In the genomic region with DNA sequence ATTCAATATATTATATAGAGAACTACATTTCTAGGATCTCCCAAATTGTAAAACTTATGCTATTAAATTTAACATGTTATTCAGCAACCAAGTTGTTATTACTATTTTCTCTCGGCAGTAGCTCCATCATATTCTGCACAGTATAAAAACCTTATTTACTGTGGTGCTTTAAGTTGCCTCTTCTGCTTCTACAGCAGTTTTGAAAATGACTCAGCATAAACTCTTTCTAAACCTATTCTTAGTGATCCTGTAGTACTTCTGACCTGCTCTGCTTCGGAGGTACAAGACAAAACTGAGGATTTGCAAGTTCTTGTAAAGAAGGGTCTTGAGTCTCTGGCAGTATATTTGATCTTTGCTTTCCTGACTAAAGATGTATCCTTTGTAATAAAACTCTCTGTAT, we compare ENCODE assay signal across 2 cellular contexts.
TF ChIP-seq lines count a peak whose summit lies in the region.

No MANE protein-coding gene starts in this region.

TF ChIP-seq in SK-N-SH, 30 proteins besides CTCF, POLR2A, EP300 and RAD21 (continued from another document):
- TF ChIP-seq MEF2A (IDR thresholded peaks at IDR 0.05; ENCODE audit: borderline replicate concordance, low read depth) (no peak), FOXJ3 (CRISPR knock-in tag; IDR thresholded peaks at IDR 0.05) (no peak), TEAD4 (IDR thresholded peaks at IDR 0.05; ENCODE audit: borderline replicate concordance, insufficient read depth) (no peak), MXI1 (IDR thresholded peaks at IDR 0.05; ENCODE audit: low read depth, low read length) (no peak), GABPA (IDR thresholded peaks at IDR 0.05; ENCODE audit: low read depth) (no peak), SMC3 (IDR thresholded peaks at IDR 0.05; ENCODE audit: low read depth, low read length) (no peak), EZH2phosphoT487 (IDR thresholded peaks at IDR 0.05; ENCODE audit: borderline replicate concordance, low read depth) (no peak), SIN3A (IDR thresholded peaks at IDR 0.05; ENCODE audit: borderline replicate concordance, low read depth, low read length) (no peak), FOXM1 (IDR thresholded peaks at IDR 0.05; ENCODE audit: low read depth) (no peak), TAF1 (IDR thresholded peaks at IDR 0.05; ENCODE audit: borderline replicate concordance, low read depth, low read length) (no peak), GATA2 (CRISPR knock-in tag; IDR thresholded peaks at IDR 0.05) (no peak), NRF1 (IDR thresholded peaks at IDR 0.05; ENCODE audit: low read depth, low read length) (no peak)
- TF ChIP-seq, protein P1, sequence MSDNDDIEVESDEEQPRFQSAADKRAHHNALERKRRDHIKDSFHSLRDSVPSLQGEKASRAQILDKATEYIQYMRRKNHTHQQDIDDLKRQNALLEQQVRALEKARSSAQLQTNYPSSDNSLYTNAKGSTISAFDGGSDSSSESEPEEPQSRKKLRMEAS (IDR thresholded peaks at IDR 0.05; ENCODE audit: low read depth), result no peak
TF ChIP-seq in SK-N-SH: peak in this region for 0.

TF ChIP-seq in SK-N-SH treated with all-trans-retinoic acid at 6 μM for 48 hours, 23 proteins besides CTCF, POLR2A, EP300 and RAD21 (continued from another document):
- TF ChIP-seq, protein P2, sequence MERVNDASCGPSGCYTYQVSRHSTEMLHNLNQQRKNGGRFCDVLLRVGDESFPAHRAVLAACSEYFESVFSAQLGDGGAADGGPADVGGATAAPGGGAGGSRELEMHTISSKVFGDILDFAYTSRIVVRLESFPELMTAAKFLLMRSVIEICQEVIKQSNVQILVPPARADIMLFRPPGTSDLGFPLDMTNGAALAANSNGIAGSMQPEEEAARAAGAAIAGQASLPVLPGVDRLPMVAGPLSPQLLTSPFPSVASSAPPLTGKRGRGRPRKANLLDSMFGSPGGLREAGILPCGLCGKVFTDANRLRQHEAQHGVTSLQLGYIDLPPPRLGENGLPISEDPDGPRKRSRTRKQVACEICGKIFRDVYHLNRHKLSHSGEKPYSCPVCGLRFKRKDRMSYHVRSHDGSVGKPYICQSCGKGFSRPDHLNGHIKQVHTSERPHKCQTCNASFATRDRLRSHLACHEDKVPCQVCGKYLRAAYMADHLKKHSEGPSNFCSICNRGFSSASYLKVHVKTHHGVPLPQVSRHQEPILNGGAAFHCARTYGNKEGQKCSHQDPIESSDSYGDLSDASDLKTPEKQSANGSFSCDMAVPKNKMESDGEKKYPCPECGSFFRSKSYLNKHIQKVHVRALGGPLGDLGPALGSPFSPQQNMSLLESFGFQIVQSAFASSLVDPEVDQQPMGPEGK (CRISPR knock-in tag; IDR thresholded peaks at IDR 0.05; ENCODE audit: borderline replicate concordance), result no peak
- TF ChIP-seq ARNTL (CRISPR knock-in tag; IDR thresholded peaks at IDR 0.05; ENCODE audit: borderline replicate concordance, low read depth) (no peak), TOX (CRISPR knock-in tag; IDR thresholded peaks at IDR 0.05; ENCODE audit: borderline replicate concordance) (no peak), ESRRG (CRISPR knock-in tag; IDR thresholded peaks at IDR 0.05) (no peak), GLIS3 (CRISPR knock-in tag; IDR thresholded peaks at IDR 0.05) (no peak), ZNF70 (CRISPR knock-in tag; IDR thresholded peaks at IDR 0.05) (no peak), ZNF565 (CRISPR knock-in tag; conservative IDR thresholded peaks at IDR 0.05; ENCODE audit: low read depth) (no peak), CSDC2 (CRISPR knock-in tag; IDR thresholded peaks at IDR 0.05) (no peak), SNAI2 (CRISPR knock-in tag; IDR thresholded peaks at IDR 0.05) (no peak), CSRNP3 (CRISPR knock-in tag; IDR thresholded peaks at IDR 0.05) (no peak)
- TF ChIP-seq, protein P3, sequence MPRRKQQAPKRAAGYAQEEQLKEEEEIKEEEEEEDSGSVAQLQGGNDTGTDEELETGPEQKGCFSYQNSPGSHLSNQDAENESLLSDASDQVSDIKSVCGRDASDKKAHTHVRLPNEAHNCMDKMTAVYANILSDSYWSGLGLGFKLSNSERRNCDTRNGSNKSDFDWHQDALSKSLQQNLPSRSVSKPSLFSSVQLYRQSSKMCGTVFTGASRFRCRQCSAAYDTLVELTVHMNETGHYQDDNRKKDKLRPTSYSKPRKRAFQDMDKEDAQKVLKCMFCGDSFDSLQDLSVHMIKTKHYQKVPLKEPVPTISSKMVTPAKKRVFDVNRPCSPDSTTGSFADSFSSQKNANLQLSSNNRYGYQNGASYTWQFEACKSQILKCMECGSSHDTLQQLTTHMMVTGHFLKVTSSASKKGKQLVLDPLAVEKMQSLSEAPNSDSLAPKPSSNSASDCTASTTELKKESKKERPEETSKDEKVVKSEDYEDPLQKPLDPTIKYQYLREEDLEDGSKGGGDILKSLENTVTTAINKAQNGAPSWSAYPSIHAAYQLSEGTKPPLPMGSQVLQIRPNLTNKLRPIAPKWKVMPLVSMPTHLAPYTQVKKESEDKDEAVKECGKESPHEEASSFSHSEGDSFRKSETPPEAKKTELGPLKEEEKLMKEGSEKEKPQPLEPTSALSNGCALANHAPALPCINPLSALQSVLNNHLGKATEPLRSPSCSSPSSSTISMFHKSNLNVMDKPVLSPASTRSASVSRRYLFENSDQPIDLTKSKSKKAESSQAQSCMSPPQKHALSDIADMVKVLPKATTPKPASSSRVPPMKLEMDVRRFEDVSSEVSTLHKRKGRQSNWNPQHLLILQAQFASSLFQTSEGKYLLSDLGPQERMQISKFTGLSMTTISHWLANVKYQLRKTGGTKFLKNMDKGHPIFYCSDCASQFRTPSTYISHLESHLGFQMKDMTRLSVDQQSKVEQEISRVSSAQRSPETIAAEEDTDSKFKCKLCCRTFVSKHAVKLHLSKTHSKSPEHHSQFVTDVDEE (CRISPR knock-in tag; IDR thresholded peaks at IDR 0.05), result no peak
- TF ChIP-seq, protein P4, sequence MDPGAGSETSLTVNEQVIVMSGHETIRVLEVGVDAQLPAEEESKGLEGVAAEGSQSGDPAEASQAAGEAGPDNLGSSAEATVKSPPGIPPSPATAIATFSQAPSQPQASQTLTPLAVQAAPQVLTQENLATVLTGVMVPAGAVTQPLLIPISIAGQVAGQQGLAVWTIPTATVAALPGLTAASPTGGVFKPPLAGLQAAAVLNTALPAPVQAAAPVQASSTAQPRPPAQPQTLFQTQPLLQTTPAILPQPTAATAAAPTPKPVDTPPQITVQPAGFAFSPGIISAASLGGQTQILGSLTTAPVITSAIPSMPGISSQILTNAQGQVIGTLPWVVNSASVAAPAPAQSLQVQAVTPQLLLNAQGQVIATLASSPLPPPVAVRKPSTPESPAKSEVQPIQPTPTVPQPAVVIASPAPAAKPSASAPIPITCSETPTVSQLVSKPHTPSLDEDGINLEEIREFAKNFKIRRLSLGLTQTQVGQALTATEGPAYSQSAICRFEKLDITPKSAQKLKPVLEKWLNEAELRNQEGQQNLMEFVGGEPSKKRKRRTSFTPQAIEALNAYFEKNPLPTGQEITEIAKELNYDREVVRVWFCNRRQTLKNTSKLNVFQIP (CRISPR knock-in tag; IDR thresholded peaks at IDR 0.05; ENCODE audit: borderline replicate concordance, low read depth), result no peak
TF ChIP-seq in SK-N-SH treated with all-trans-retinoic acid at 6 μM for 48 hours: peak in this region for 0.
